In the genomic region with DNA sequence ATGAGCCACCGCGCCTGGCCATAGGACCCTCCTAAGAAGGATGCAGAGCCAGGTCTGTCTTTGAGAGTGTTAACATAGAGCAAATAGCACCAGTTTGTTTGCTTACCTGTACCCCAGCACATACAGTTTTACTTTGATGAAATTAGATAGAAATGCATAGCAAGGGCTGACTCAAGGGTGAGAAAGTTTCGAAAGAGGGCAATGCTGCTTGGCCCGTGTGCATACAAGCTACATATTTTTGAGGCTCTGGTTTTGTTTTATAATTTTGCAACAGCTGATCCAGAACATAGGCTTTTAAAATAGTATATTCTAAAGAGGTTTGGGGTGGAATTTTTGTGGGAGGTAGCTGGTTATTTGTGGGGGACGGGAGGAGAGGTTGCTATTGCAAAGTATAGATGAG, we compare ENCODE assay signal across 26 cellular contexts.
"Had no signal": no experiment of that assay in that cellular context is flagged by ENCODE, and none has a peak within 500 bp of the region (broad histone marks: within the 10 kb centered on the region; RNA-seq: fewer than 3 reads in every experiment).

No MANE protein-coding gene starts in this region.

- H3K4me3 ChIP-seq: colonic mucosa, left ventricle myocardium inferior, lower lobe of right lung, neural progenitor cell, pancreas, smooth muscle cell, suprapubic skin, thyroid gland had no signal

- DNase-seq: colonic mucosa; dermis blood vessel endothelial cell; endodermal cell; foreskin keratinocyte; immature natural killer cell; kidney; left cardiac atrium; left ventricle myocardium inferior; lower lobe of right lung; mesenchymal stem cell; midbrain; nucleus accumbens; pancreas; right cardiac atrium; stimulated activated CD4-positive, alpha-beta T cell treated with anti-CD3 and anti-CD28 coated beads, Interleukin-4, amount 100 ng/mL, for 1 hour; stimulated activated CD8-positive, alpha-beta memory T cell treated with anti-CD3 and anti-CD28 coated beads, Interleukin-4, amount 100 ng/mL, for 48 hours; stimulated activated naive CD8-positive, alpha-beta T cell treated with anti-CD3 and anti-CD28 coated beads, Interleukin-15, Interleukin-2, amounts not matched to agents 100 U/mL and 50 U/mL, for 24 hours; thyroid gland had no signal

- H3K4me2 ChIP-seq: neural progenitor cell, smooth muscle cell had no signal

- H3K27ac Mint-ChIP-seq: endodermal cell; immature natural killer cell; natural killer cell treated with Interleukin-12 subunit alpha and Interleukin-12 subunit beta and Interleukin-15 and Interleukin-18, amount 100 ng/mL, for 72 hours; neural progenitor cell; progenitor cell of endocrine pancreas; stimulated activated effector memory CD8-positive, alpha-beta T cell treated with anti-CD3 and anti-CD28 coated beads, Interleukin-12 subunit alpha, Interleukin-12 subunit beta, amount 100 ng/mL, for 72 hours; type B pancreatic cell had no signal

- ATAC-seq: esophagus mucosa; foreskin keratinocyte; left cardiac atrium; lower lobe of right lung; natural killer cell treated with Interleukin-12 subunit alpha and Interleukin-12 subunit beta and Interleukin-15 and Interleukin-18, amount 100 ng/mL, for 72 hours; pancreas; right cardiac atrium; stimulated activated effector memory CD8-positive, alpha-beta T cell treated with anti-CD3 and anti-CD28 coated beads, Interleukin-12 subunit alpha, Interleukin-12 subunit beta, amount 100 ng/mL, for 72 hours; stimulated activated naive CD8-positive, alpha-beta T cell treated with anti-CD3 and anti-CD28 coated beads, Interleukin-15, Interleukin-2, amounts not matched to agents 100 U/mL and 50 U/mL, for 24 hours had no signal

- H3K27ac ChIP-seq: colonic mucosa, foreskin keratinocyte, left ventricle myocardium inferior, lower lobe of right lung, neural progenitor cell, pancreas, suprapubic skin, thyroid gland had no signal

- H3K27me3 Mint-ChIP-seq: natural killer cell treated with Interleukin-12 subunit alpha and Interleukin-12 subunit beta and Interleukin-15 and Interleukin-18, amount 100 ng/mL, for 72 hours; progenitor cell of endocrine pancreas; type B pancreatic cell had no signal

- H3K9me3 Mint-ChIP-seq: immature natural killer cell; natural killer cell treated with Interleukin-12 subunit alpha and Interleukin-12 subunit beta and Interleukin-15 and Interleukin-18, amount 100 ng/mL, for 72 hours; neural progenitor cell; stimulated activated effector memory CD8-positive, alpha-beta T cell treated with anti-CD3 and anti-CD28 coated beads, Interleukin-12 subunit alpha, Interleukin-12 subunit beta, amount 100 ng/mL, for 72 hours had no signal

- H2AFZ ChIP-seq: neural progenitor cell had no signal

- H3K4me3 Mint-ChIP-seq: endodermal cell; immature natural killer cell; natural killer cell treated with Interleukin-12 subunit alpha and Interleukin-12 subunit beta and Interleukin-15 and Interleukin-18, amount 100 ng/mL, for 72 hours; neural progenitor cell; stimulated activated effector memory CD8-positive, alpha-beta T cell treated with anti-CD3 and anti-CD28 coated beads, Interleukin-12 subunit alpha, Interleukin-12 subunit beta, amount 100 ng/mL, for 72 hours; type B pancreatic cell had no signal

- H3K9me3 ChIP-seq: colonic mucosa, left ventricle myocardium inferior, lower lobe of right lung, pancreas, suprapubic skin, thyroid gland had no signal

- H3K4me1 ChIP-seq: colonic mucosa, foreskin keratinocyte, lower lobe of right lung, neural progenitor cell, pancreas, suprapubic skin, thyroid gland had no signal

- H3K9ac ChIP-seq: neural progenitor cell had no signal

- H3K27me3 ChIP-seq: colonic mucosa, foreskin keratinocyte, neural progenitor cell, pancreas, suprapubic skin, thyroid gland had no signal

- H3K4me1 Mint-ChIP-seq: endodermal cell; immature natural killer cell; neural progenitor cell; stimulated activated effector memory CD8-positive, alpha-beta T cell treated with anti-CD3 and anti-CD28 coated beads, Interleukin-12 subunit alpha, Interleukin-12 subunit beta, amount 100 ng/mL, for 72 hours had no signal

- H3K36me3 ChIP-seq: colonic mucosa, neural progenitor cell had no signal
